In the genomic region with DNA sequence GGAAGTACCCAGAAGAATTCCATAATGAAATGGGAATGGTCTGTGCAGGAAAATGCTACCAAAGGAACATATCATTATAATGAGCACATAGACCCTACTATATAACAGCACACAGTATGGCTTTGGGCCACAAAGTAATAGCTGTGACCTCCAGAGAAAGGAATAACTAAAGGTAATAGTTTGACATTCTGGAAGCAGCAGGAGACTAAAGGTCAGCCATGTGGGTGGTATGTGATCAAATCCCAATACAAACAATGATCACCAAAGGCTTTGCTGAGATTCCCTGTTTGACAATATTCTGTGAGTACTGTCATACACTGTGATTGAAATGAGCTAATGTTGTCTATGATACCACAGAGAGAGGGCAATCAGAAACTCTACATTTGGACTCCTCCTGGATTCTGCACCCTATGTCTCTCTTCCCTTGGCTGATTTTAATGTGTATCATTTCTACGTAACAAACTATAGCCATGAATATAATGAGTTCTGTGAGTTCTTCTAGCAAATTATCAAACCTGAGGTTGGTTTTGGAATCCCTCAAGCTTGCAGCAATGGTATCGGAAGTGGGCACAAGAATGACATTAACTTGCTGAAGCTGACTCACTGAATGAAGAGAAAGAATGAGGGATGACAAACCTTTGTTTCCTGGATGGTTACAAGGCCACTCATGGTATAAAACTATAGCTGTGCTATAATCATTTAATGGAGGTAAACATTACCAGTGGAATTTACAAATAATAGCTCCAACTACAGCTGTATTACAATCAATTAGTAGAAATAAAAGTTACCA, we compare ENCODE assay signal across 29 cellular contexts.
DNase-seq lines count a peak whose midpoint lies in the region; ATAC-seq, FAIRE-seq and TF ChIP-seq lines count a peak whose summit lies in the region.
"Had no signal": no experiment of that assay in that cellular context is flagged by ENCODE, and none has a peak within 500 bp of the region (broad histone marks: within the 10 kb centered on the region; RNA-seq: fewer than 3 reads in every experiment).

No MANE protein-coding gene starts in this region.

- RAD21 ChIA-PET in GM12878 (lab: Charles Lee; ENCODE audit: unreplicated experiment): interaction anchor here (0.7 to 1.5 kb wide), 4 partner anchors 11 to 263 kb away, joined by 3 to 5 read pairs (median 4); no protein-coding TSS in a partner anchor

- no peak for TF ChIP-seq CTCF in AG10803 (conservative IDR thresholded peaks at IDR 0.05; ENCODE audit: low read length)
- no peak for TF ChIP-seq CTCF in H9 (conservative IDR thresholded peaks at IDR 0.05)
- no peak for TF ChIP-seq CTCF in GM12878 (IDR thresholded peaks at IDR 0.05 in 2 of 3, conservative IDR thresholded peaks at IDR 0.05 in 1 of 3; ENCODE audit: control insufficient read depth in 2 of 3, extremely low read depth in 1 of 3, insufficient read depth in 1 of 3, low read depth in 3 of 3, low read length in 3 of 3)
- TF ChIP-seq CTCF in endothelial cell (IDR thresholded peaks at IDR 0.05; ENCODE audit: unreplicated experiment): no peak

- no peak overlapping the region for H3K4me3 ChIP-seq in AG10803 (ENCODE audit: low read length)
- H3K4me3 ChIP-seq in GM12878: no peak overlapping the region
- H3K4me3 ChIP-seq: ascending aorta, HAP-1, heart right ventricle, ovary, suprapubic skin, uterus had no signal

- H2AK5ac ChIP-seq in H9 (ENCODE audit: insufficient read length, low read length): no peak overlapping the region

- CTCF ChIA-PET in GM12878 (lab: Yijun Ruan, JAX): interaction anchor here (0.7 to 1.2 kb wide), 3 partner anchors 10 to 50 kb away, joined by 3 read pairs; no protein-coding TSS in a partner anchor

- H3K27ac Mint-ChIP-seq in H9: peak overlapping the region in 2 of 3 experiments; percentile 41 to 95; a peak in 3 of 7 replicates
- no peak overlapping the region for H3K27ac Mint-ChIP-seq in stimulated activated naive B cell treated with anti-CD40 and anti-IgM and Interleukin-4, amounts not matched to agents 10 μg/mL and 1 μg/mL and 100 μg/mL, for 72 hours
- H3K27ac Mint-ChIP-seq in endothelial cell (ENCODE audit: unreplicated experiment): no peak overlapping the region
- H3K27ac Mint-ChIP-seq: activated naive CD4-positive, alpha-beta T cell treated with anti-CD3 and anti-CD28 coated beads, Interleukin-2, amount 50 U/mL, for 24 hours; activated T-cell treated with anti-CD3 and anti-CD28 coated beads, Interleukin-2, amount 50 U/mL, for 72 hours; memory B cell; naive thymus-derived CD4-positive, alpha-beta T cell had no signal

- BruUV-seq in GM12878 (replicated peaks; lab: Mats Ljungman, UMichigan): no TSS peak

- H4K8ac ChIP-seq in H9 (replicated peaks; ENCODE audit: insufficient read length, low read depth, low read length): no peak overlapping the region

- H2AFZ ChIP-seq in H9 (ENCODE audit: low read length) (no peak overlapping the region), GM12878 (ENCODE audit: control insufficient read depth, low read depth, low read length) (no peak overlapping the region)

- no peaks in the 10 kb centered on the region for H4K20me1 ChIP-seq in H9 (ENCODE audit: control insufficient read depth, insufficient read depth, insufficient read length)
- no peaks in the 10 kb centered on the region for H4K20me1 ChIP-seq in GM12878 (ENCODE audit: control insufficient read depth, insufficient read depth)

- TF ChIP-seq EP300 in GM12878 (IDR thresholded peaks at IDR 0.05; ENCODE audit: borderline replicate concordance in 1 of 2, control insufficient read depth in 1 of 2, low read depth in 2 of 2, low read length in 2 of 2): no peak

- H3K9me3 Mint-ChIP-seq in H9 (no peaks in the 10 kb centered on the region), endothelial cell (ENCODE audit: unreplicated experiment) (no peaks in the 10 kb centered on the region)
- H3K9me3 Mint-ChIP-seq in stimulated activated naive B cell treated with anti-CD40 and anti-IgM and Interleukin-4, amounts not matched to agents 10 μg/mL and 1 μg/mL and 100 μg/mL, for 72 hours: no peaks in the 10 kb centered on the region
- H3K9me3 Mint-ChIP-seq: activated naive CD4-positive, alpha-beta T cell treated with anti-CD3 and anti-CD28 coated beads, Interleukin-2, amount 50 U/mL, for 24 hours; activated T-cell treated with anti-CD3 and anti-CD28 coated beads, Interleukin-2, amount 50 U/mL, for 72 hours; memory B cell had no signal

- no CpG with 5 or more reads among the region's 2 CpGs for WGBS in H9 (ENCODE audit: extremely low coverage, insufficient read length, low lambda C conversion rate)
- WGBS in GM12878 (ENCODE audit: insufficient coverage, insufficient replicate concordance, low lambda C conversion rate, missing lambda C conversion rate): 95% methylated on average over 2 of the region's 2 CpGs

- H3K4me2 ChIP-seq in H9 (ENCODE audit: insufficient read depth, insufficient read length, low read length) (no peak overlapping the region), GM12878 (ENCODE audit: control insufficient read depth, insufficient read depth) (no peak overlapping the region)

- H3K23ac ChIP-seq in H9 (ENCODE audit: insufficient read length, low read depth, low read length): no peak overlapping the region

- DNase-seq in AG10803 (ENCODE audit: low read depth) (peak; percentile 28), H9 (no peak), GM12878 (ENCODE audit: low read depth, low spot score) (no peak), kidney tubule cell (ENCODE audit: low spot score) (peak; percentile 91), dedifferentiated amniotic fluid mesenchymal stem cell (ENCODE audit: extremely low spot score) (no peak), endothelial cell (ENCODE audit: low spot score) (no peak)
- DNase-seq in stimulated activated naive B cell treated with anti-CD40 and anti-IgM and Interleukin-4, amounts not matched to agents 10 μg/mL and 1 μg/mL and 100 μg/mL, for 72 hours: no peak
- DNase-seq: activated CD4-positive, CD25-positive, alpha-beta regulatory T cell treated with anti-CD3 and anti-CD28 coated beads, Interleukin-2, amount 50 U/mL, for 72 hours; activated T-cell treated with anti-CD3 and anti-CD28 coated beads, Interleukin-2, amount 50 U/mL, for 72 hours; C1 segment of cervical spinal cord; GF-D8; heart right ventricle; naive thymus-derived CD4-positive, alpha-beta T cell; NCI-H1417 treated with DMSO at 0.1 percent for 48 hours; NCI-H510A treated with DMSO at 0.1 percent for 48 hours; ovary; right cardiac atrium; RPMI8226; T1000; uterus had no signal

- no peak for TF ChIP-seq POLR2A in GM12878 (IDR thresholded peaks at IDR 0.05; ENCODE audit: low read depth, low read length)

- H3K36me3 Mint-ChIP-seq in H9 (ENCODE audit: insufficient read depth in 1 of 3, low read depth in 3 of 3) (0 out of 7 replicates have a peak, but pooled peaks cover 0 to 3% (median 0%) of the 10 kb centered on the region in 3 experiments), endothelial cell (ENCODE audit: low read depth, unreplicated experiment) (no peaks in the 10 kb centered on the region)
- peaks cover 10 to 16% of the 10 kb centered on the region in 2 donors for H3K36me3 Mint-ChIP-seq in stimulated activated naive B cell treated with anti-CD40 and anti-IgM and Interleukin-4, amounts not matched to agents 10 μg/mL and 1 μg/mL and 100 μg/mL, for 72 hours

- no peak overlapping the region for H3K56ac ChIP-seq in H9 (ENCODE audit: insufficient read length, low read depth, low read length)

- no peak overlapping the region for H2BK20ac ChIP-seq in H9 (ENCODE audit: low read depth, low read length, poor library complexity, severe bottlenecking)

- H3K27me3 ChIP-seq in H9 (ENCODE audit: insufficient read depth, low read length): no peaks in the 10 kb centered on the region
- H3K27me3 ChIP-seq in GM12878 (replicated peaks in 1 of 2; ENCODE audit: control insufficient read depth in 2 of 2, insufficient read depth in 2 of 2, low read length in 1 of 2): no peaks in the 10 kb centered on the region
- H3K27me3 ChIP-seq: ascending aorta, heart right ventricle, ovary, suprapubic skin, uterus had no signal

- H4K5ac ChIP-seq in H9 (ENCODE audit: insufficient read length, low read depth, low read length): no peak overlapping the region

- H4K91ac ChIP-seq in H9 (ENCODE audit: insufficient read length, low read depth, low read length): no peak overlapping the region

- no peaks in the 10 kb centered on the region for H3K23me2 ChIP-seq in H9 (ENCODE audit: insufficient read length, low read depth, low read length, poor library complexity, severe bottlenecking)

- no peaks in the 10 kb centered on the region for H3K79me2 ChIP-seq in H9 (ENCODE audit: insufficient read depth, low read length)
- no peaks in the 10 kb centered on the region for H3K79me2 ChIP-seq in GM12878 (ENCODE audit: control insufficient read depth, insufficient read depth, low read length)

- no peak for TF ChIP-seq RAD21 in GM12878 (IDR thresholded peaks at IDR 0.05; ENCODE audit: insufficient read depth, low read depth, low read length)

- H3K27me3 Mint-ChIP-seq in H9 (ENCODE audit: low read depth) (no peaks in the 10 kb centered on the region), endothelial cell (ENCODE audit: unreplicated experiment) (no peaks in the 10 kb centered on the region)
- no peaks in the 10 kb centered on the region for H3K27me3 Mint-ChIP-seq in stimulated activated naive B cell treated with anti-CD40 and anti-IgM and Interleukin-4, amounts not matched to agents 10 μg/mL and 1 μg/mL and 100 μg/mL, for 72 hours
- H3K27me3 Mint-ChIP-seq: activated naive CD4-positive, alpha-beta T cell treated with anti-CD3 and anti-CD28 coated beads, Interleukin-2, amount 50 U/mL, for 24 hours; memory B cell; naive thymus-derived CD4-positive, alpha-beta T cell had no signal

- H3K4me1 Mint-ChIP-seq in H9 (peaks cover 5 to 9% of the 10 kb centered on the region in 2 experiments), endothelial cell (ENCODE audit: unreplicated experiment) (no peaks in the 10 kb centered on the region)
- peaks cover 6 to 9% of the 10 kb centered on the region in 2 donors for H3K4me1 Mint-ChIP-seq in stimulated activated naive B cell treated with anti-CD40 and anti-IgM and Interleukin-4, amounts not matched to agents 10 μg/mL and 1 μg/mL and 100 μg/mL, for 72 hours
- H3K4me1 Mint-ChIP-seq: activated naive CD4-positive, alpha-beta T cell treated with anti-CD3 and anti-CD28 coated beads, Interleukin-2, amount 50 U/mL, for 24 hours had no signal

- no peak overlapping the region for H3K14ac ChIP-seq in H9 (ENCODE audit: insufficient read depth, low read length)

- no peak overlapping the region for H2BK5ac ChIP-seq in H9 (ENCODE audit: insufficient read length, low read length)

- POLR2A ChIA-PET in GM12878 (lab: Charles Lee): interaction anchor here (0.6 kb wide), 1 partner anchor 464 kb away, joined by 3 read pairs; no protein-coding TSS in a partner anchor

- H3K18ac ChIP-seq in H9 (ENCODE audit: insufficient read length, low read depth, low read length): no peak overlapping the region

- H3K9ac ChIP-seq in H9 (ENCODE audit: extremely low read depth, insufficient read length, low read length) (no peak overlapping the region), GM12878 (ENCODE audit: control insufficient read depth, insufficient read depth, low read length) (no peak overlapping the region)

- no peaks in the 10 kb centered on the region for H3K79me1 ChIP-seq in H9 (ENCODE audit: insufficient read depth, low read depth, low read length, poor library complexity, severe bottlenecking)

- H3K4me3 Mint-ChIP-seq in H9: no peak overlapping the region
- H3K4me3 Mint-ChIP-seq in stimulated activated naive B cell treated with anti-CD40 and anti-IgM and Interleukin-4, amounts not matched to agents 10 μg/mL and 1 μg/mL and 100 μg/mL, for 72 hours: no peak overlapping the region
- no peak overlapping the region for H3K4me3 Mint-ChIP-seq in endothelial cell (ENCODE audit: unreplicated experiment)
- H3K4me3 Mint-ChIP-seq: activated naive CD4-positive, alpha-beta T cell treated with anti-CD3 and anti-CD28 coated beads, Interleukin-2, amount 50 U/mL, for 24 hours; activated T-cell treated with anti-CD3 and anti-CD28 coated beads, Interleukin-2, amount 50 U/mL, for 72 hours; memory B cell; naive thymus-derived CD4-positive, alpha-beta T cell had no signal

- H2BK120ac ChIP-seq in H9 (ENCODE audit: low read depth, low read length, poor library complexity, severe bottlenecking): no peak overlapping the region

- no peaks in the 10 kb centered on the region; a peak in 1 of 4 replicates for H3K36me3 ChIP-seq in GM12878 (ENCODE audit: control insufficient read depth in 2 of 2, insufficient read depth in 2 of 2, low read length in 1 of 2)
- H3K36me3 ChIP-seq: ascending aorta, HAP-1, heart right ventricle, ovary, suprapubic skin, uterus had no signal

- H3K4ac ChIP-seq in H9 (ENCODE audit: low read depth, low read length): no peak overlapping the region

- no peak overlapping the region for H2BK12ac ChIP-seq in H9 (ENCODE audit: insufficient read length, low read depth, low read length)

- no peak overlapping the region for H3K27ac ChIP-seq in H9 (ENCODE audit: insufficient read length, low read depth, low read length)
- H3K27ac ChIP-seq in GM12878 (ENCODE audit: control insufficient read depth, insufficient read depth): no peak overlapping the region
- H3K27ac ChIP-seq: ascending aorta, heart right ventricle, ovary, suprapubic skin, uterus had no signal

- no peak for FAIRE-seq in GM12878 (lab: Jason Lieb, UNC)
- FAIRE-seq: A204.1, D721Med, islet of Langerhans had no signal

- no peaks in the 10 kb centered on the region for H3K9me3 ChIP-seq in H9 (ENCODE audit: control insufficient read depth, low read depth, low read length)
- H3K9me3 ChIP-seq in GM12878 (replicated peaks; ENCODE audit: control insufficient read depth, insufficient read depth, low read length): no peaks in the 10 kb centered on the region
- H3K9me3 ChIP-seq: ascending aorta, HAP-1, heart right ventricle, ovary, suprapubic skin, uterus had no signal

- intact Hi-C loops in GM12878 (cut with micrococcal nuclease; ENCODE audit: unreplicated experiment): no loop called here

- H3T11ph ChIP-seq in H9 (ENCODE audit: low read length): no peak overlapping the region

- in situ Hi-C loops in GM12878 (cut with MboI): no loop called here

- H3K4me1 ChIP-seq in H9 (ENCODE audit: insufficient read depth, low read length) (peaks cover 5% of the 10 kb centered on the region; the same call in 1 of the 2 replicates), GM12878 (ENCODE audit: control insufficient read depth, insufficient read depth, low read length) (no peaks in the 10 kb centered on the region)
- H3K4me1 ChIP-seq: ascending aorta, HAP-1, uterus had no signal

- SMC1A ChIA-PET in GM12878 (lab: Charles Lee; ENCODE audit: uncharacterized antibody, unreplicated experiment): interaction anchor here (1.0 to 3.0 kb wide), 6 partner anchors 10 to 56 kb away, joined by 3 to 16 read pairs (median 3); no protein-coding TSS in a partner anchor

- peak; percentile 64 for ATAC-seq in GM12878
- no peak for ATAC-seq in stimulated activated naive B cell treated with anti-CD40 and anti-IgM and Interleukin-4, amounts not matched to agents 10 μg/mL and 1 μg/mL and 100 μg/mL, for 72 hours (replicated peaks)
- ATAC-seq in GM21786 (IDR thresholded peaks at IDR 0.05; ENCODE audit: unreplicated experiment): no peak
- ATAC-seq: activated T-cell treated with anti-CD3 and anti-CD28 coated beads, Interleukin-2, amount 50 U/mL, for 72 hours; heart right ventricle; naive thymus-derived CD4-positive, alpha-beta T cell; right cardiac atrium had no signal

- H2BK15ac ChIP-seq in H9 (ENCODE audit: low read depth, low read length): no peak overlapping the region

Comparison
In these comparisons a context has a peak if more than half of its experiments do, and no peak if none do; other contexts are left out.
1. DNase-seq: peak in AG10803 (single experiment) and kidney tubule cell (single experiment); none in H9 (single experiment), GM12878 (single experiment), dedifferentiated amniotic fluid mesenchymal stem cell (single experiment), stimulated activated naive B cell treated with anti-CD40 and anti-IgM and Interleukin-4, amounts not matched to agents 10 μg/mL and 1 μg/mL and 100 μg/mL, for 72 hours (single experiment) and endothelial cell (single experiment).
2. H3K27ac Mint-ChIP-seq: peak in H9 (2 of 3); none in stimulated activated naive B cell treated with anti-CD40 and anti-IgM and Interleukin-4, amounts not matched to agents 10 μg/mL and 1 μg/mL and 100 μg/mL, for 72 hours (single experiment) and endothelial cell (single experiment).